In the genomic region with DNA sequence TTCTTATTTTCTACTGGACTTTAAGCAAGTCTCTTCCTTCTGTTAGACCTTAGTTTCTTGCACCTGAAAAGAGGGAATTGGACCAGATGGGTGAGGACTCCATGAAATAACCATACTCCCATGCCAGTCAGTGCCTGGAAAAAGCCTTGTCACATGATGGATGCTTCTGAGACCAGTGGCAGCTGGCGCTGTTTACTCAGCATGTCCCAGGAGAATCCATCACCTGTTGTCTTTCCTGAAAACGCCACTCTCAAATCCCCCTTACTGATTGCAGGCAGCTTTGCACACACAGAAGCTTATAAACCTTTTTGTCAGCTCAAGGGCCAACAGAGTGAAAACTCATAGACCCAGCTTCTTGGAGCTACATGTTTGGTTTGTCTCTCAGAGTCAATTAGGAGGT, we compare ENCODE assay signal across 18 cellular contexts.
DNase-seq lines count a peak whose midpoint lies in the region; ATAC-seq and TF ChIP-seq lines count a peak whose summit lies in the region.
"Had no signal": no experiment of that assay in that cellular context is flagged by ENCODE, and none has a peak within 500 bp of the region (broad histone marks: within the 10 kb centered on the region; RNA-seq: fewer than 3 reads in every experiment).

No MANE protein-coding gene starts in this region.

- peaks cover 2% of the 10 kb centered on the region for H3K27me3 Mint-ChIP-seq in progenitor cell of endocrine pancreas
- H3K27me3 Mint-ChIP-seq: activated B cell treated with CpG ODN at 0.5 μM for 24 hours had no signal

- no peak overlapping the region for H3K27ac ChIP-seq in right atrium auricular region
- H3K27ac ChIP-seq: ascending aorta, GM23248, KMS-11, right lobe of liver, RWPE1 had no signal

- TF ChIP-seq CTCF in progenitor cell of endocrine pancreas (IDR thresholded peaks at IDR 0.05; ENCODE audit: unreplicated experiment) (no peak), right atrium auricular region (IDR thresholded peaks at IDR 0.05) (no peak)

- H3K4me1 ChIP-seq in right atrium auricular region: no peaks in the 10 kb centered on the region
- H3K4me1 ChIP-seq: ascending aorta, right lobe of liver had no signal

- H3K4me1 Mint-ChIP-seq in progenitor cell of endocrine pancreas (ENCODE audit: low read depth): peaks cover 31% of the 10 kb centered on the region
- H3K4me1 Mint-ChIP-seq: activated B cell treated with CpG ODN at 0.5 μM for 24 hours had no signal

- ATAC-seq in GM21717 (IDR thresholded peaks at IDR 0.05; ENCODE audit: unreplicated experiment): no peak
- ATAC-seq: right lobe of liver had no signal

- no peak overlapping the region for H3K4me3 ChIP-seq in right atrium auricular region
- H3K4me3 ChIP-seq: ascending aorta, GM23248, right lobe of liver had no signal

- H3K9me3 ChIP-seq in right atrium auricular region: no peaks in the 10 kb centered on the region
- H3K9me3 ChIP-seq: ascending aorta, right lobe of liver had no signal

- H3K36me3 ChIP-seq in right atrium auricular region: no peaks in the 10 kb centered on the region
- H3K36me3 ChIP-seq: ascending aorta, right lobe of liver had no signal

- H3K9me3 Mint-ChIP-seq in progenitor cell of endocrine pancreas (ENCODE audit: low read depth): peaks cover 7% of the 10 kb centered on the region
- H3K9me3 Mint-ChIP-seq: activated B cell treated with CpG ODN at 0.5 μM for 24 hours had no signal

- no peak overlapping the region for H3K4me3 Mint-ChIP-seq in progenitor cell of endocrine pancreas (ENCODE audit: low read depth)
- H3K4me3 Mint-ChIP-seq: activated B cell treated with CpG ODN at 0.5 μM for 24 hours had no signal

- H3K36me3 Mint-ChIP-seq in progenitor cell of endocrine pancreas (ENCODE audit: insufficient read depth): peaks cover 2% of the 10 kb centered on the region

- no peaks in the 10 kb centered on the region for H3K27me3 ChIP-seq in right atrium auricular region
- H3K27me3 ChIP-seq: ascending aorta, right lobe of liver had no signal

- peak overlapping the region; percentile 87 for H3K27ac Mint-ChIP-seq in progenitor cell of endocrine pancreas
- H3K27ac Mint-ChIP-seq: activated B cell treated with CpG ODN at 0.5 μM for 24 hours had no signal

- DNase-seq in LHCN-M2 (ENCODE audit: low read depth): peak; percentile 98
- DNase-seq in NCI-H2029 treated with DMSO at 0.1 percent for 48 hours (lab: John Stamatoyannopoulos, UW): peak; percentile 17
- peak; percentile 95 for DNase-seq in NCI-H69 (lab: John Stamatoyannopoulos, UW)
- no peak for DNase-seq in progenitor cell of endocrine pancreas (ENCODE audit: low spot score, unreplicated experiment)
- DNase-seq in right atrium auricular region (ENCODE audit: low spot score): no peak
- DNase-seq in activated CD4-positive, alpha-beta T cell treated with anti-CD3 and anti-CD28 coated beads for 1 hour: no peak
- no peak for DNase-seq in activated CD4-positive, CD25-positive, alpha-beta regulatory T cell (lab: John Stamatoyannopoulos, UW)
- DNase-seq: activated B cell treated with CpG ODN at 0.5 μM for 24 hours; activated naive CD4-positive, alpha-beta T cell; DND-41; GM23248; right lobe of liver; stimulated activated CD4-positive, alpha-beta T cell treated with anti-CD3 and anti-CD28 coated beads, Interleukin-2, amount 100 ng/mL, for 48 hours; stimulated activated CD8-positive, alpha-beta memory T cell treated with anti-CD3 and anti-CD28 coated beads, Interleukin-4, amount 100 ng/mL, for 48 hours had no signal

Comparison
In these comparisons a context has a peak if more than half of its experiments do, and no peak if none do; other contexts are left out.
1. DNase-seq: peak in LHCN-M2 (single experiment), NCI-H2029 treated with DMSO at 0.1 percent for 48 hours (single experiment) and NCI-H69 (single experiment); none in progenitor cell of endocrine pancreas (single experiment), right atrium auricular region (single experiment), activated CD4-positive, alpha-beta T cell treated with anti-CD3 and anti-CD28 coated beads for 1 hour (single experiment) and activated CD4-positive, CD25-positive, alpha-beta regulatory T cell (0 of 4).